Comparison of ENCODE assay signal across 20 cellular contexts in the genomic region with DNA sequence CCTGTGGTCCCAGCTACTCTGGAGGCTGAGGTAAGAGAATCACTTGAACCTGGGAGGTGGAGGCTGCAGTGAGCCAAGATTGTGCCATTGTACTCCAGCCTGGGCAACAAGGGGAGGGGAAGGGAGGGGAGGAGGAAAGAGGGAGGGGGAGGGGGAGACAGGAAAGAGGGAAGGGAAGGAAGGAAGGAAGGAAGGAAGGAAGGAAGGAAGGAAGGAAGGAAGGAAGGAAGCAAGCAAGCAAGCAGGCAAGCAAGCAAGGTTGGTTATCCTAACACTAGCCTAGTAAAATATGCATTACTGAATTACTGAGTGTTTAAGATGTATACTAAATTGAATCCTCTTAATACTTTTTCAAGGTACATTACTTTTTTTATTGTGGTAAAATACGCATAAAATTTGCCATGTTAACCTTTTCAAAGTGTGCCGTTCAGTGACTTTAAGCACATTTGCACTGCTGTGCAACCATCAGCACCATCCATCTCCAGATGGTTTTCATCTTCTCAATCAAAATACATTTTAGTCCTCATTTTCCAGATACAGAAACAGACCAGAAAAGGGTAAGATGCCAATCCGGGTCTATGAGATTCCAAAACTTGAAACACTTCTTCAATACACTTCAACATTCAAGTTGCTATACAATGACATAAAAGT.
"Had no signal": no experiment of that assay in that cellular context is flagged by ENCODE, and none has a peak within 500 bp of the region (broad histone marks: within the 10 kb centered on the region; RNA-seq: fewer than 3 reads in every experiment).

No MANE protein-coding gene starts in this region.

- DNase-seq: activated CD4-positive, alpha-beta memory T cell treated with anti-CD3 and anti-CD28 coated beads, Interleukin-2, amount 10 ng/mL, durations not matched to agents 7 days and 5 days; activated CD4-positive, alpha-beta T cell treated with anti-CD3 and anti-CD28 coated beads for 1 hour; activated CD4-positive, alpha-beta T cell treated with anti-CD3 and anti-CD28 coated beads, Interleukin-2, amount 10 ng/mL, durations not matched to agents 7 days and 5 days; activated naive CD8-positive, alpha-beta T cell treated with anti-CD3 and anti-CD28 coated beads, Interleukin-2, amount 50 U/mL, for 24 hours; activated T-cell treated with anti-CD3 and anti-CD28 coated beads, Interleukin-2, amount 50 U/mL, for 4 hours; amygdala; effector CD4-positive, alpha-beta T cell; naive B cell; nucleus accumbens; posterior cingulate gyrus; stimulated activated CD4-positive, alpha-beta T cell treated with anti-CD3 and anti-CD28 coated beads, Interleukin-12 subunit alpha, Interleukin-12 subunit beta, amount 100 ng/mL, for 4 hours; stimulated activated CD4-positive, alpha-beta T cell treated with anti-CD3 and anti-CD28 coated beads, Interleukin-4, amount 100 ng/mL, for 24 hours; SW 1271; T-helper 17 cell; T1000; uterus had no signal

- H3K9me3 ChIP-seq: breast epithelium, esophagus muscularis mucosa, uterus had no signal

- ATAC-seq: activated naive CD8-positive, alpha-beta T cell treated with anti-CD3 and anti-CD28 coated beads, Interleukin-2, amount 50 U/mL, for 24 hours; activated T-cell treated with anti-CD3 and anti-CD28 coated beads, Interleukin-2, amount 50 U/mL, for 4 hours; activated T-helper 17 cell treated with anti-CD3 and anti-CD28 coated beads, Interleukin-2, amount 50 U/mL, for 72 hours; stimulated activated effector memory CD8-positive, alpha-beta T cell treated with anti-CD3 and anti-CD28 coated beads, Interleukin-12 subunit alpha, Interleukin-12 subunit beta, amount 100 ng/mL, for 72 hours; T-helper 17 cell had no signal

- H3K27me3 ChIP-seq: breast epithelium, esophagus muscularis mucosa, uterus had no signal

- H3K36me3 ChIP-seq: breast epithelium, esophagus muscularis mucosa, uterus had no signal

- H3K27ac ChIP-seq: breast epithelium, esophagus muscularis mucosa, uterus had no signal

- H3K4me3 ChIP-seq: breast epithelium, esophagus muscularis mucosa, uterus had no signal
